Comparison of ENCODE assay signal across 13 cellular contexts in genomic region chr10:118002581-118002980, GRCh38. TPM values are rescaled to one million over a fixed set of nuclear protein-coding genes. Genes with fewer than 3 reads are reported as not detected.
DNase-seq lines count a peak whose midpoint lies in the region; ATAC-seq, FAIRE-seq and TF ChIP-seq lines count a peak whose summit lies in the region.
"Had no signal": no experiment of that assay in that cellular context is flagged by ENCODE, and none has a peak within 500 bp of the region (broad histone marks: within the 10 kb centered on the region; RNA-seq: fewer than 3 reads in every experiment).

No MANE protein-coding gene starts in this region.

- FAIRE-seq in RCC 7860 (lab: Jason Lieb, UNC) = no peak

- no peaks in the 10 kb centered on the region for H3K9me3 ChIP-seq in A673 (ENCODE audit: low read depth, low read length, poor library complexity, severe bottlenecking)
- no peaks in the 10 kb centered on the region for H3K9me3 ChIP-seq in heart left ventricle
- H3K9me3 ChIP-seq: BLaER1 treated with 17β-estradiol and CSF1 and Interleukin-3, amounts not matched to agents 10 nM and 100 nM; sigmoid colon; uterus had no signal

- no TSS peak for BruUV-seq in A673 (replicated peaks; lab: Mats Ljungman, UMichigan)

- POLR2A ChIA-PET in A673 (lab: Charles Lee; ENCODE audit: low non-redundant PET) = no interaction called here

- TF ChIP-seq CTCF in A673 (conservative IDR thresholded peaks at IDR 0.05; ENCODE audit: low read depth, low read length) (no peak), heart left ventricle (IDR thresholded peaks at IDR 0.05) (no peak)

- WGBS in heart left ventricle, 4 donors = 94 to 96% (median 96%) methylated on average over 6 of the region's 6 CpGs

- no peak for ATAC-seq in heart left ventricle

- no peak overlapping the region for H3K27ac ChIP-seq in A673 (ENCODE audit: low read depth, low read length, poor library complexity, severe bottlenecking)
- no peak overlapping the region for H3K27ac ChIP-seq in heart left ventricle
- H3K27ac ChIP-seq: BLaER1 treated with 17β-estradiol and CSF1 and Interleukin-3, amounts not matched to agents 10 nM and 100 nM; sigmoid colon; uterus had no signal

- no peaks in the 10 kb centered on the region for H3K36me3 ChIP-seq in A673 (ENCODE audit: insufficient read depth, low read length, poor library complexity, severe bottlenecking)
- peaks cover 0 to 57% (median 40%) of the 10 kb centered on the region in 9 donors for H3K36me3 ChIP-seq in heart left ventricle
- H3K36me3 ChIP-seq: uterus had no signal

- intact Hi-C loops in A673 (cut with micrococcal nuclease; ENCODE audit: unreplicated experiment) (no loop called here), heart left ventricle (cut with DNase I) (no loop called here)

- TF ChIP-seq POLR2A in heart left ventricle (IDR thresholded peaks at IDR 0.05) = no peak

- DNase-seq in A673 (ENCODE audit: low spot score) = peak; percentile 3
- peak; percentile 74 for DNase-seq in H4 (ENCODE audit: low spot score)
- DNase-seq in RCC 7860 (ENCODE audit: low spot score) = peak; percentile 47
- DNase-seq in fibroblast of peridontal ligament (ENCODE audit: extremely low read depth) = peak; percentile 20
- DNase-seq in NCI-H510A treated with DMSO at 0.1 percent for 48 hours (lab: John Stamatoyannopoulos, UW) = no peak
- no peak for DNase-seq in foreskin melanocyte
- no peak for DNase-seq in heart left ventricle
- DNase-seq in activated CD4-positive, CD25-positive, alpha-beta regulatory T cell treated with anti-CD3 and anti-CD28 coated beads, Interleukin-2, amount 50 U/mL, for 72 hours = no peak
- DNase-seq: central memory CD4-positive, alpha-beta T cell; naive B cell; sigmoid colon; uterus had no signal

- CTCF ChIA-PET in A673 (lab: Charles Lee) = no interaction called here

- H3K4me1 ChIP-seq in A673 (ENCODE audit: insufficient read depth, low read length, poor library complexity, severe bottlenecking) (peaks cover 2% of the 10 kb centered on the region), heart left ventricle (peaks cover 0 to 4% (median 0%) of the 10 kb centered on the region in 12 donors)
- H3K4me1 ChIP-seq: BLaER1 treated with 17β-estradiol and CSF1 and Interleukin-3, amounts not matched to agents 10 nM and 100 nM; sigmoid colon; uterus had no signal

- H3K4me3 ChIP-seq in A673 (ENCODE audit: low read depth, low read length, poor library complexity, severe bottlenecking) (no peak overlapping the region), heart left ventricle (no peak overlapping the region)
- H3K4me3 ChIP-seq: BLaER1 treated with 17β-estradiol and CSF1 and Interleukin-3, amounts not matched to agents 10 nM and 100 nM; sigmoid colon; uterus had no signal

- no peaks in the 10 kb centered on the region for H3K27me3 ChIP-seq in A673 (replicated peaks; ENCODE audit: insufficient read depth, low read depth, low read length, poor library complexity)
- no peaks in the 10 kb centered on the region for H3K27me3 ChIP-seq in heart left ventricle
- H3K27me3 ChIP-seq: BLaER1 treated with 17β-estradiol and CSF1 and Interleukin-3, amounts not matched to agents 10 nM and 100 nM; sigmoid colon; uterus had no signal

RNA-seq across cellular contexts. Expression of gene RAB11FIP2, which starts 44.2 kb away (rescaled TPM):
- total RNA-seq in A673 (2021) (18.5 and 20.4 TPM in 2 replicates), heart left ventricle (10 to 100 TPM in 8 of 9 donors, 1 to 10 TPM in 1; 8.8 to 20.3 (median 13.0) TPM)
- 7.6 and 11.2 TPM in 2 replicates for total RNA-seq in H4 (2014; rRNA removed; shearing (Covaris generic))
- polyA plus RNA-seq in heart left ventricle = 1 to 10 TPM; 1.6 to 5.5 TPM

Comparison
In these comparisons a context has a peak if more than half of its experiments do, and no peak if none do; other contexts are left out.
1. DNase-seq: peak in A673 (single experiment), H4 (single experiment), RCC 7860 (single experiment) and fibroblast of peridontal ligament (single experiment); none in NCI-H510A treated with DMSO at 0.1 percent for 48 hours (single experiment), foreskin melanocyte (single experiment), heart left ventricle (0 of 5) and activated CD4-positive, CD25-positive, alpha-beta regulatory T cell treated with anti-CD3 and anti-CD28 coated beads, Interleukin-2, amount 50 U/mL, for 72 hours (single experiment).